Comparison of ENCODE assay signal across 1 cellular context in genomic region chr10:88553116-88553752, GRCh38.
TF ChIP-seq lines count a peak whose summit lies in the region.

No MANE protein-coding gene starts in this region.

TF ChIP-seq in GM12878, 131 proteins besides CTCF, POLR2A, EP300 and RAD21:
- TF ChIP-seq SPI1 (IDR thresholded peaks at IDR 0.05; ENCODE audit: borderline replicate concordance, insufficient read depth, low read depth, low read length) (no peak), YY1 (IDR thresholded peaks at IDR 0.05; ENCODE audit: low read depth, low read length) (peak; percentile 60; the same call in 1 of the 2 replicates), KAT2A (conservative IDR thresholded peaks at IDR 0.05; ENCODE audit: control insufficient read depth, low read depth, low read length) (no peak), ZZZ3 (IDR thresholded peaks at IDR 0.05; ENCODE audit: control insufficient read depth, insufficient read length, low read depth) (no peak), MEF2A (IDR thresholded peaks at IDR 0.05; ENCODE audit: insufficient read depth, low read depth, low read length) (0 out of 2 replicates have a peak, but pooled peaks have one; percentile 16), RB1 (IDR thresholded peaks at IDR 0.05; ENCODE audit: borderline replicate concordance) (no peak), ASH2L (IDR thresholded peaks at IDR 0.05; ENCODE audit: borderline replicate concordance, low read depth) (no peak), SREBF1 (IDR thresholded peaks at IDR 0.05; ENCODE audit: low read length) (no peak), RBBP5 (conservative IDR thresholded peaks at IDR 0.05) (no peak), HSF1 (IDR thresholded peaks at IDR 0.05; ENCODE audit: low read depth, low read length) (no peak), GATAD2B (conservative IDR thresholded peaks at IDR 0.05; ENCODE audit: low read depth) (no peak), DPF2 (IDR thresholded peaks at IDR 0.05) (no peak), NFXL1 (IDR thresholded peaks at IDR 0.05; ENCODE audit: borderline replicate concordance) (no peak), STAT1 (conservative IDR thresholded peaks at IDR 0.05) (no peak), SREBF2 (IDR thresholded peaks at IDR 0.05; ENCODE audit: low read length) (no peak), TCF12 (IDR thresholded peaks at IDR 0.05; ENCODE audit: low read depth, low read length) (no peak), CBX5 (IDR thresholded peaks at IDR 0.05; ENCODE audit: low read depth) (0 out of 2 replicates have a peak, but pooled peaks have one; percentile 24), TCF3 (IDR thresholded peaks at IDR 0.05; ENCODE audit: borderline replicate concordance, insufficient read depth, low read depth, low read length) (no peak), CREB1 (IDR thresholded peaks at IDR 0.05; ENCODE audit: low read depth) (no peak), RCOR1 (conservative IDR thresholded peaks at IDR 0.05; ENCODE audit: low read depth, low read length) (no peak), PBX3 (IDR thresholded peaks at IDR 0.05; ENCODE audit: insufficient replicate concordance, low read depth, low read length) (no peak), HDAC2 (IDR thresholded peaks at IDR 0.05) (no peak), EZH2 (IDR thresholded peaks at IDR 0.05; ENCODE audit: borderline replicate concordance, control insufficient read depth, low read depth, low read length) (no peak), YBX1 (IDR thresholded peaks at IDR 0.05) (no peak), JUND (IDR thresholded peaks at IDR 0.05; ENCODE audit: low read depth, low read length) (no peak), BMI1 (IDR thresholded peaks at IDR 0.05; ENCODE audit: borderline replicate concordance) (no peak), TBL1XR1 (IDR thresholded peaks at IDR 0.05; ENCODE audit: low read depth, low read length) (no peak), GABPA (IDR thresholded peaks at IDR 0.05; ENCODE audit: low read depth) (no peak), MYC (IDR thresholded peaks at IDR 0.05; ENCODE audit: insufficient read depth, insufficient read length, insufficient replicate concordance, low read length, severe bottlenecking) (no peak), ATF2 (IDR thresholded peaks at IDR 0.05; ENCODE audit: low read length) (0 out of 2 replicates have a peak, but pooled peaks have one; percentile 17), POU2F2 (IDR thresholded peaks at IDR 0.05; ENCODE audit: borderline replicate concordance, low read depth, low read length) (0 out of 3 replicates have a peak, but pooled peaks have one; percentile 13), SMARCA5 (IDR thresholded peaks at IDR 0.05) (0 out of 2 replicates have a peak, but pooled peaks have one; percentile 38), KLF5 (IDR thresholded peaks at IDR 0.05; ENCODE audit: partially characterized antibody) (no peak), TARDBP (IDR thresholded peaks at IDR 0.05; ENCODE audit: borderline replicate concordance) (no peak), NKRF (conservative IDR thresholded peaks at IDR 0.05) (no peak), TAF1 (IDR thresholded peaks at IDR 0.05; ENCODE audit: borderline replicate concordance, low read depth, low read length) (no peak), RUNX3 (IDR thresholded peaks at IDR 0.05; ENCODE audit: low read length) (peak; percentile 47; the same call in 1 of the 2 replicates), POLR2AphosphoS5 (IDR thresholded peaks at IDR 0.05; ENCODE audit: low read length) (no peak), MTA2 (IDR thresholded peaks at IDR 0.05; ENCODE audit: low read depth) (no peak), SUZ12 (IDR thresholded peaks at IDR 0.05; ENCODE audit: unreplicated experiment) (no peak), NR2F1 (conservative IDR thresholded peaks at IDR 0.05) (no peak), PAX5 (IDR thresholded peaks at IDR 0.05; ENCODE audit: borderline replicate concordance, low read depth, low read length) (no peak), TCF7 (IDR thresholded peaks at IDR 0.05; ENCODE audit: borderline replicate concordance) (no peak), CHD4 (IDR thresholded peaks at IDR 0.05) (no peak), ESRRA (IDR thresholded peaks at IDR 0.05; ENCODE audit: low read length) (no peak), FOS (IDR thresholded peaks at IDR 0.05; ENCODE audit: borderline replicate concordance, extremely low read depth, insufficient read length) (no peak), SMAD1 (IDR thresholded peaks at IDR 0.05; ENCODE audit: low read depth, partially characterized antibody) (no peak), CREM (IDR thresholded peaks at IDR 0.05; ENCODE audit: low read depth) (no peak), ZNF384 (IDR thresholded peaks at IDR 0.05; ENCODE audit: borderline replicate concordance, low read depth, low read length) (no peak), ETV6 (conservative IDR thresholded peaks at IDR 0.05 in 1 of 2, IDR thresholded peaks at IDR 0.05 in 1 of 2; ENCODE audit: borderline replicate concordance in 1 of 2, low read depth in 1 of 2) (no peak), CHD2 (IDR thresholded peaks at IDR 0.05; ENCODE audit: borderline replicate concordance, low read depth, low read length) (no peak), LARP7 (IDR thresholded peaks at IDR 0.05) (no peak), FOXK2 (IDR thresholded peaks at IDR 0.05) (no peak), ZNF622 (IDR thresholded peaks at IDR 0.05) (no peak), BHLHE40 (IDR thresholded peaks at IDR 0.05; ENCODE audit: borderline replicate concordance in 1 of 2, low read depth in 2 of 2, low read length in 1 of 2) (no peak), SMC3 (IDR thresholded peaks at IDR 0.05; ENCODE audit: borderline replicate concordance, low read length) (peak; percentile 95)
- TF ChIP-seq, protein P1, sequence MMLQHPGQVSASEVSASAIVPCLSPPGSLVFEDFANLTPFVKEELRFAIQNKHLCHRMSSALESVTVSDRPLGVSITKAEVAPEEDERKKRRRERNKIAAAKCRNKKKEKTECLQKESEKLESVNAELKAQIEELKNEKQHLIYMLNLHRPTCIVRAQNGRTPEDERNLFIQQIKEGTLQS (IDR thresholded peaks at IDR 0.05; ENCODE audit: borderline replicate concordance, extremely low read depth, low read depth, low read length), result no peak
- TF ChIP-seq, protein P2, sequence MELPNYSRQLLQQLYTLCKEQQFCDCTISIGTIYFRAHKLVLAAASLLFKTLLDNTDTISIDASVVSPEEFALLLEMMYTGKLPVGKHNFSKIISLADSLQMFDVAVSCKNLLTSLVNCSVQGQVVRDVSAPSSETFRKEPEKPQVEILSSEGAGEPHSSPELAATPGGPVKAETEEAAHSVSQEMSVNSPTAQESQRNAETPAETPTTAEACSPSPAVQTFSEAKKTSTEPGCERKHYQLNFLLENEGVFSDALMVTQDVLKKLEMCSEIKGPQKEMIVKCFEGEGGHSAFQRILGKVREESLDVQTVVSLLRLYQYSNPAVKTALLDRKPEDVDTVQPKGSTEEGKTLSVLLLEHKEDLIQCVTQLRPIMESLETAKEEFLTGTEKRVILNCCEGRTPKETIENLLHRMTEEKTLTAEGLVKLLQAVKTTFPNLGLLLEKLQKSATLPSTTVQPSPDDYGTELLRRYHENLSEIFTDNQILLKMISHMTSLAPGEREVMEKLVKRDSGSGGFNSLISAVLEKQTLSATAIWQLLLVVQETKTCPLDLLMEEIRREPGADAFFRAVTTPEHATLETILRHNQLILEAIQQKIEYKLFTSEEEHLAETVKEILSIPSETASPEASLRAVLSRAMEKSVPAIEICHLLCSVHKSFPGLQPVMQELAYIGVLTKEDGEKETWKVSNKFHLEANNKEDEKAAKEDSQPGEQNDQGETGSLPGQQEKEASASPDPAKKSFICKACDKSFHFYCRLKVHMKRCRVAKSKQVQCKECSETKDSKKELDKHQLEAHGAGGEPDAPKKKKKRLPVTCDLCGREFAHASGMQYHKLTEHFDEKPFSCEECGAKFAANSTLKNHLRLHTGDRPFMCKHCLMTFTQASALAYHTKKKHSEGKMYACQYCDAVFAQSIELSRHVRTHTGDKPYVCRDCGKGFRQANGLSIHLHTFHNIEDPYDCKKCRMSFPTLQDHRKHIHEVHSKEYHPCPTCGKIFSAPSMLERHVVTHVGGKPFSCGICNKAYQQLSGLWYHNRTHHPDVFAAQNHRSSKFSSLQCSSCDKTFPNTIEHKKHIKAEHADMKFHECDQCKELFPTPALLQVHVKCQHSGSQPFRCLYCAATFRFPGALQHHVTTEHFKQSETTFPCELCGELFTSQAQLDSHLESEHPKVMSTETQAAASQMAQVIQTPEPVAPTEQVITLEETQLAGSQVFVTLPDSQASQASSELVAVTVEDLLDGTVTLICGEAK (IDR thresholded peaks at IDR 0.05; ENCODE audit: borderline replicate concordance), result no peak
- TF ChIP-seq, protein P3, sequence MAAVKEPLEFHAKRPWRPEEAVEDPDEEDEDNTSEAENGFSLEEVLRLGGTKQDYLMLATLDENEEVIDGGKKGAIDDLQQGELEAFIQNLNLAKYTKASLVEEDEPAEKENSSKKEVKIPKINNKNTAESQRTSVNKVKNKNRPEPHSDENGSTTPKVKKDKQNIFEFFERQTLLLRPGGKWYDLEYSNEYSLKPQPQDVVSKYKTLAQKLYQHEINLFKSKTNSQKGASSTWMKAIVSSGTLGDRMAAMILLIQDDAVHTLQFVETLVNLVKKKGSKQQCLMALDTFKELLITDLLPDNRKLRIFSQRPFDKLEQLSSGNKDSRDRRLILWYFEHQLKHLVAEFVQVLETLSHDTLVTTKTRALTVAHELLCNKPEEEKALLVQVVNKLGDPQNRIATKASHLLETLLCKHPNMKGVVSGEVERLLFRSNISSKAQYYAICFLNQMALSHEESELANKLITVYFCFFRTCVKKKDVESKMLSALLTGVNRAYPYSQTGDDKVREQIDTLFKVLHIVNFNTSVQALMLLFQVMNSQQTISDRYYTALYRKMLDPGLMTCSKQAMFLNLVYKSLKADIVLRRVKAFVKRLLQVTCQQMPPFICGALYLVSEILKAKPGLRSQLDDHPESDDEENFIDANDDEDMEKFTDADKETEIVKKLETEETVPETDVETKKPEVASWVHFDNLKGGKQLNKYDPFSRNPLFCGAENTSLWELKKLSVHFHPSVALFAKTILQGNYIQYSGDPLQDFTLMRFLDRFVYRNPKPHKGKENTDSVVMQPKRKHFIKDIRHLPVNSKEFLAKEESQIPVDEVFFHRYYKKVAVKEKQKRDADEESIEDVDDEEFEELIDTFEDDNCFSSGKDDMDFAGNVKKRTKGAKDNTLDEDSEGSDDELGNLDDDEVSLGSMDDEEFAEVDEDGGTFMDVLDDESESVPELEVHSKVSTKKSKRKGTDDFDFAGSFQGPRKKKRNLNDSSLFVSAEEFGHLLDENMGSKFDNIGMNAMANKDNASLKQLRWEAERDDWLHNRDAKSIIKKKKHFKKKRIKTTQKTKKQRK (IDR thresholded peaks at IDR 0.05; ENCODE audit: low read depth, low read length), result no peak
